22 cellular contexts compared by ENCODE assay signal in the genomic region with DNA sequence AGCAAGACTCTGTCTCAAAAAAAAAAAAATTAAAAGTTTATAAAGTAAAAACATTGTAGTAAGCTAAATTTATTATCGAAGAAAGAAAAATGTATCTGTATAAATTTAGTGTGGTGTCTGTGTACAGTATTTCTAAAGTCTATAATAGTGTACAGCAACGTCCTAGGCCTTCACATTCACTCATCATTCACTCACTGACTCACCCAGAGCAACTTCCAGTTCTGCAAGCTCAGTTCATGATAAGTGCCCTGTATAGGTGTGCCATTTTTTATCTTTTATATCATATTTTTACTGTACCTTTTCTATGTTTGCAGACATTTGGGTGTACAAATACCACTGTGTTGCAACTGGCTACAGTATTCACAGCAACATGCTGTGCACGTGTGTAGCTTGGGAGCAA.
"Had no signal": no experiment of that assay in that cellular context is flagged by ENCODE, and none has a peak within 500 bp of the region (broad histone marks: within the 10 kb centered on the region; RNA-seq: fewer than 3 reads in every experiment).

No MANE protein-coding gene starts in this region.

- H3K27ac ChIP-seq: HL-60, RWPE1 had no signal

- FAIRE-seq: HTR-8/SVneo had no signal

- ATAC-seq: Panc1 had no signal

- DNase-seq: KBM-7, MV-4-11, NCI-H1048, NCI-H1105, NCI-H1417, NCI-H1436 treated with DMSO at 0.1 percent for 48 hours, NCI-H1694, NCI-H187 treated with DMSO at 0.1 percent for 48 hours, NCI-H2029 treated with DMSO at 0.1 percent for 48 hours, NCI-H2227 treated with DMSO at 0.1 percent for 48 hours, NCI-H446, NCI-H510A, NCI-H524 treated with DMSO at 0.1 percent for 48 hours, NCI-H69, NCI-H774, SHP77, SK-N-SH, SW 1271 had no signal

- H3K4me2 ChIP-seq: SK-N-SH had no signal

- H3K9ac ChIP-seq: SK-N-SH had no signal
